ENCODE assay signal across 25 cellular contexts in the genomic region with DNA sequence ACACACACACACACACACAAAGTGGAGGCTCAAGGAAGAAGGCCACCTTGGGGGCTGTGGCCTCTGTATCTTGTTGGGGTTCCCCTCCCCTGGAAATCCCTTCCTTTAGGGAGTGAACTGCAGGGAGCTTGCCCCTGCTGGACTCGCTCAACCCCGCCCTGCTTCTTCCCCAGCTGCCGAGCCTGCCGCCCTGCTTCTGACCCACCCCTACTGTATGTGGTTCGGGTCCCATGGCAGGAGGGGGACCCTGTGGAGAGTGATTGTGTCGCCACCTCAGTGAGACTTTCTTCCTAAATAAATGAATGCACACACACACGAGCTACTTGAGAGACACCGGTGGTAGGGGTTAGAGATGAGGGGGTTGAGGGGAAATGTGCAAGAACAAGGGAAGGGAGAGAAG.
"Had no signal": no experiment of that assay in that cellular context is flagged by ENCODE, and none has a peak within 500 bp of the region (broad histone marks: within the 10 kb centered on the region; RNA-seq: fewer than 3 reads in every experiment).

No MANE protein-coding gene starts in this region.

- H3K36me3 Mint-ChIP-seq: natural killer cell had no signal

- H3K9me3 ChIP-seq: gastrocnemius medialis, left lung, lower lobe of right lung, right lobe of liver, thoracic aorta, tibial nerve, upper lobe of left lung, uterus had no signal

- H3K27ac ChIP-seq: epithelial cell of prostate, gastrocnemius medialis, hepatocyte, left lung, lower lobe of right lung, parathyroid adenoma, right lobe of liver, thoracic aorta, tibial nerve, upper lobe of left lung, uterus had no signal

- ATAC-seq: esophagus mucosa; gastrocnemius medialis; left cardiac atrium; left lung; lower lobe of right lung; natural killer cell; right lobe of liver; stimulated activated naive B cell treated with anti-CD40 and anti-IgM and Interleukin-4, amounts not matched to agents 10 μg/mL and 1 μg/mL and 100 μg/mL, for 72 hours had no signal

- H3K4me3 Mint-ChIP-seq: endodermal cell; natural killer cell; stimulated activated naive B cell treated with anti-CD40 and anti-IgM and Interleukin-4, amounts not matched to agents 10 μg/mL and 1 μg/mL and 100 μg/mL, for 72 hours; stimulated activated naive CD8-positive, alpha-beta T cell treated with anti-CD3 and anti-CD28 coated beads, Interleukin-15, Interleukin-2, amounts not matched to agents 100 ng/mL and 50 ng/mL, for 24 hours had no signal

- H3K27me3 ChIP-seq: gastrocnemius medialis, hepatocyte, right lobe of liver, tibial nerve, upper lobe of left lung, uterus had no signal

- DNase-seq: cortex of kidney; effector CD8-positive, alpha-beta T cell; endodermal cell; foreskin fibroblast; gastrocnemius medialis; head of caudate nucleus; left cardiac atrium; lower lobe of right lung; natural killer cell; right lobe of liver; small intestine; stimulated activated CD4-positive, alpha-beta T cell treated with anti-CD3 and anti-CD28 coated beads, Interleukin-15, amount 100 ng/mL, for 24 hours; stimulated activated CD4-positive, alpha-beta T cell treated with anti-CD3 and anti-CD28 coated beads, Interleukin-2, amount 100 ng/mL, for 48 hours; stimulated activated naive B cell treated with anti-CD40 and anti-IgM and Interleukin-4, amounts not matched to agents 10 μg/mL and 1 μg/mL and 100 μg/mL, for 72 hours; upper lobe of left lung; uterus had no signal

- H3K27me3 Mint-ChIP-seq: stimulated activated naive B cell treated with anti-CD40 and anti-IgM and Interleukin-4, amounts not matched to agents 10 μg/mL and 1 μg/mL and 100 μg/mL, for 72 hours; stimulated activated naive CD8-positive, alpha-beta T cell treated with anti-CD3 and anti-CD28 coated beads, Interleukin-15, Interleukin-2, amounts not matched to agents 100 ng/mL and 50 ng/mL, for 24 hours had no signal

- H3K4me1 Mint-ChIP-seq: natural killer cell had no signal

- H3K4me1 ChIP-seq: gastrocnemius medialis, parathyroid adenoma, right lobe of liver, uterus had no signal

- H3K4me3 ChIP-seq: gastrocnemius medialis, hepatocyte, left lung, lower lobe of right lung, right lobe of liver, thoracic aorta, tibial nerve, upper lobe of left lung, uterus had no signal

- H3K27ac Mint-ChIP-seq: endodermal cell; natural killer cell; progenitor cell of endocrine pancreas; stimulated activated naive B cell treated with anti-CD40 and anti-IgM and Interleukin-4, amounts not matched to agents 10 μg/mL and 1 μg/mL and 100 μg/mL, for 72 hours; stimulated activated naive CD8-positive, alpha-beta T cell treated with anti-CD3 and anti-CD28 coated beads, Interleukin-15, Interleukin-2, amounts not matched to agents 100 ng/mL and 50 ng/mL, for 24 hours had no signal

- H3K36me3 ChIP-seq: gastrocnemius medialis, left lung, lower lobe of right lung, right lobe of liver, thoracic aorta, tibial nerve, upper lobe of left lung, uterus had no signal

- H3K9me3 Mint-ChIP-seq: endodermal cell; natural killer cell; stimulated activated naive B cell treated with anti-CD40 and anti-IgM and Interleukin-4, amounts not matched to agents 10 μg/mL and 1 μg/mL and 100 μg/mL, for 72 hours; stimulated activated naive CD8-positive, alpha-beta T cell treated with anti-CD3 and anti-CD28 coated beads, Interleukin-15, Interleukin-2, amounts not matched to agents 100 ng/mL and 50 ng/mL, for 24 hours had no signal
